ENCODE assay signal across 7 cellular contexts in the genomic region with DNA sequence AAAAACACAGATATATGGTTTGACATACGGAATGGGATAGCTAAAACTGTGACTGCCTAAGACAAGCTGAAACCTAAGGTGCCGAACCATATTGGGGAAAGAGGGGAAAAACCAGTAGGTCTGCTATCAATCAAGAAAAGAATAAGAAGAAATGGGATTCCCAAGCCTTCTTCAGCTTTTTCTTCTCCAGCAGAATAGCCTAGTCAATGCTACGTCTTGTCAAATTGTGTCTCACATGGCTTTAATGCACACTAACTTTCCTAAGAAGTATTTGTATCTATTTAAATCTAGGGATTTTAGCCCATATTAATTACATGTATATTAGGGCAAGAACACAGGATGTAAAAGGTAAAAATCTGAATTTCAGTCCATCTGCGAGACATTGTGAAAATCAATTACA. TPM values are rescaled to one million over a fixed set of nuclear protein-coding genes. Genes with fewer than 3 reads are reported as not detected.
A peak's percentile ranks its signal among the peaks of the same experiment; 100 is the strongest.
DNase-seq lines count a peak whose midpoint lies in the region; ATAC-seq and FAIRE-seq lines count a peak whose summit lies in the region.

No MANE protein-coding gene starts in this region.

- FAIRE-seq in islet of Langerhans (lab: Jason Lieb, UNC) = peak; percentile 86

- peak overlapping the region; percentile 90 for H3K27ac ChIP-seq in HUES48 (ENCODE audit: low read depth, low read length)

- H3K4me3 Mint-ChIP-seq in activated T-helper 17 cell treated with anti-CD3 and anti-CD28 coated beads, Interleukin-2, amount 50 U/mL, for 72 hours = peak overlapping the region; percentile 85
- peak overlapping the region; percentile 86 to 93 for H3K4me3 Mint-ChIP-seq in stimulated activated naive CD8-positive, alpha-beta T cell treated with anti-CD3 and anti-CD28 coated beads, Interleukin-15, amount 100 ng/mL, for 72 hours

- H3K27ac Mint-ChIP-seq in activated T-helper 17 cell treated with anti-CD3 and anti-CD28 coated beads, Interleukin-2, amount 50 U/mL, for 72 hours = peak overlapping the region; percentile 96
- H3K27ac Mint-ChIP-seq in stimulated activated naive CD8-positive, alpha-beta T cell treated with anti-CD3 and anti-CD28 coated beads, Interleukin-15, amount 100 ng/mL, for 72 hours = peak overlapping the region; percentile 99 to 100

- DNase-seq in stimulated activated naive CD8-positive, alpha-beta T cell treated with anti-CD3 and anti-CD28 coated beads, Interleukin-15, amount 100 ng/mL, for 72 hours = no peak
- DNase-seq in UCSD-AML1 (lab: John Stamatoyannopoulos, UW; ENCODE audit: unreplicated experiment) (no peak), NCI-H1105 (lab: John Stamatoyannopoulos, UW) (no peak), germinal center (ENCODE audit: low spot score) (no peak)

- peaks cover 29% of the 10 kb centered on the region for H3K36me3 Mint-ChIP-seq in activated T-helper 17 cell treated with anti-CD3 and anti-CD28 coated beads, Interleukin-2, amount 50 U/mL, for 72 hours (ENCODE audit: low read depth)

- H3K9ac ChIP-seq in HUES48 (ENCODE audit: low read depth, low read length) = peak overlapping the region; percentile 53

- H3K4me1 ChIP-seq in HUES48 (ENCODE audit: control insufficient read depth, insufficient read depth, low read length) = peaks cover 17% of the 10 kb centered on the region; the same call in 1 of the 2 replicates

- no peaks in the 10 kb centered on the region for H3K27me3 ChIP-seq in HUES48 (ENCODE audit: control insufficient read depth, insufficient read depth, low read length)

- no peaks in the 10 kb centered on the region for H3K9me3 Mint-ChIP-seq in activated T-helper 17 cell treated with anti-CD3 and anti-CD28 coated beads, Interleukin-2, amount 50 U/mL, for 72 hours
- H3K9me3 Mint-ChIP-seq in stimulated activated naive CD8-positive, alpha-beta T cell treated with anti-CD3 and anti-CD28 coated beads, Interleukin-15, amount 100 ng/mL, for 72 hours = peaks cover 9% of the 10 kb centered on the region in 2 donors

- H3K4me1 Mint-ChIP-seq in activated T-helper 17 cell treated with anti-CD3 and anti-CD28 coated beads, Interleukin-2, amount 50 U/mL, for 72 hours = peaks cover 30% of the 10 kb centered on the region
- H3K4me1 Mint-ChIP-seq in stimulated activated naive CD8-positive, alpha-beta T cell treated with anti-CD3 and anti-CD28 coated beads, Interleukin-15, amount 100 ng/mL, for 72 hours = peaks cover 50% of the 10 kb centered on the region

- peak overlapping the region; percentile 92 for H3K4me3 ChIP-seq in HUES48 (ENCODE audit: low read depth, low read length)

- peaks cover 4% of the 10 kb centered on the region; the same call in 1 of the 2 replicates for H3K36me3 ChIP-seq in HUES48 (ENCODE audit: control insufficient read depth, insufficient read depth, low read length)

- no peaks in the 10 kb centered on the region for H3K27me3 Mint-ChIP-seq in activated T-helper 17 cell treated with anti-CD3 and anti-CD28 coated beads, Interleukin-2, amount 50 U/mL, for 72 hours
- no peaks in the 10 kb centered on the region for H3K27me3 Mint-ChIP-seq in stimulated activated naive CD8-positive, alpha-beta T cell treated with anti-CD3 and anti-CD28 coated beads, Interleukin-15, amount 100 ng/mL, for 72 hours

- ATAC-seq in activated T-helper 17 cell treated with anti-CD3 and anti-CD28 coated beads, Interleukin-2, amount 50 U/mL, for 72 hours (replicated peaks) = no peak
- no peak for ATAC-seq in stimulated activated naive CD8-positive, alpha-beta T cell treated with anti-CD3 and anti-CD28 coated beads, Interleukin-15, amount 100 ng/mL, for 72 hours

- no peaks in the 10 kb centered on the region for H3K9me3 ChIP-seq in HUES48 (ENCODE audit: control insufficient read depth, insufficient read depth, low read length)

RNA-seq across cellular contexts. Expression of gene FBXO38, which starts 0.8 kb away (rescaled TPM):
- total RNA-seq in activated T-helper 17 cell treated with anti-CD3 and anti-CD28 coated beads, Interleukin-2, amount 50 U/mL, for 72 hours = 10 to 100 TPM; 44.1 to 53.0 TPM

RNA-seq across cellular contexts. Expression of gene SPINK9, which starts 47.6 kb away (rescaled TPM):
- not detected for total RNA-seq in activated T-helper 17 cell treated with anti-CD3 and anti-CD28 coated beads, Interleukin-2, amount 50 U/mL, for 72 hours
